12 cellular contexts compared by ENCODE assay signal in genomic region chr1:54253480-54253879, GRCh38. TPM values are rescaled to one million over a fixed set of nuclear protein-coding genes. Genes with fewer than 3 reads are reported as not detected.
DNase-seq lines count a peak whose midpoint lies in the region; ATAC-seq and TF ChIP-seq lines count a peak whose summit lies in the region.
"Had no signal": no experiment of that assay in that cellular context is flagged by ENCODE, and none has a peak within 500 bp of the region (broad histone marks: within the 10 kb centered on the region; RNA-seq: fewer than 3 reads in every experiment).

No MANE protein-coding gene starts in this region.

- H3K4me1 Mint-ChIP-seq in activated T-cell treated with anti-CD3 and anti-CD28 coated beads, Interleukin-2, amount 50 U/mL, for 72 hours (ENCODE audit: low read depth) = no peaks in the 10 kb centered on the region
- no peaks in the 10 kb centered on the region for H3K4me1 Mint-ChIP-seq in activated CD8-positive, alpha-beta T cell treated with anti-CD3 and anti-CD28 coated beads for 36 hours (ENCODE audit: low read depth)
- peaks cover 25% of the 10 kb centered on the region for H3K4me1 Mint-ChIP-seq in stimulated activated naive CD8-positive, alpha-beta T cell treated with anti-CD3 and anti-CD28 coated beads, Interleukin-15, amount 100 ng/mL, for 72 hours

- H3K27me3 ChIP-seq in H7 (ENCODE audit: control insufficient read depth, insufficient read depth, low read length) = no peaks in the 10 kb centered on the region
- H3K27me3 ChIP-seq: BE2C had no signal

- ATAC-seq in activated T-cell treated with anti-CD3 and anti-CD28 coated beads, Interleukin-2, amount 50 U/mL, for 72 hours (replicated peaks in 1 of 2) = peak; percentile 33 to 34
- ATAC-seq in activated CD8-positive, alpha-beta T cell treated with anti-CD3 and anti-CD28 coated beads for 36 hours = peak; percentile 42
- ATAC-seq in stimulated activated naive CD8-positive, alpha-beta T cell treated with anti-CD3 and anti-CD28 coated beads, Interleukin-15, amount 100 ng/mL, for 72 hours = peak; percentile 36
- ATAC-seq: effector memory CD8-positive, alpha-beta T cell had no signal

- H3K27me3 Mint-ChIP-seq in activated T-cell treated with anti-CD3 and anti-CD28 coated beads, Interleukin-2, amount 50 U/mL, for 72 hours (ENCODE audit: low read depth) = no peaks in the 10 kb centered on the region
- H3K27me3 Mint-ChIP-seq in activated CD8-positive, alpha-beta T cell treated with anti-CD3 and anti-CD28 coated beads for 36 hours = no peaks in the 10 kb centered on the region
- H3K27me3 Mint-ChIP-seq in stimulated activated naive CD8-positive, alpha-beta T cell treated with anti-CD3 and anti-CD28 coated beads, Interleukin-15, amount 100 ng/mL, for 72 hours = no peaks in the 10 kb centered on the region
- H3K27me3 Mint-ChIP-seq: effector memory CD8-positive, alpha-beta T cell had no signal

- intact Hi-C loops in activated CD8-positive, alpha-beta T cell treated with anti-CD3 and anti-CD28 coated beads for 36 hours (cut with micrococcal nuclease) = no loop called here

- no peaks in the 10 kb centered on the region; the same call in 1 of the 2 replicates for H3K36me3 ChIP-seq in H7 (replicated peaks; ENCODE audit: control insufficient read depth, insufficient read depth, low read length)
- H3K36me3 ChIP-seq: BE2C had no signal

- H3K4me3 ChIP-seq in foreskin fibroblast (ENCODE audit: low read depth in 1 of 2, low read length in 2 of 2) = no peak overlapping the region
- H3K4me3 ChIP-seq in H7 (ENCODE audit: insufficient read depth, low read depth, low read length) = no peak overlapping the region

- no peaks in the 10 kb centered on the region for H3K9me3 Mint-ChIP-seq in activated T-cell treated with anti-CD3 and anti-CD28 coated beads, Interleukin-2, amount 50 U/mL, for 72 hours
- H3K9me3 Mint-ChIP-seq in activated CD8-positive, alpha-beta T cell treated with anti-CD3 and anti-CD28 coated beads for 36 hours = no peaks in the 10 kb centered on the region
- no peaks in the 10 kb centered on the region for H3K9me3 Mint-ChIP-seq in stimulated activated naive CD8-positive, alpha-beta T cell treated with anti-CD3 and anti-CD28 coated beads, Interleukin-15, amount 100 ng/mL, for 72 hours
- H3K9me3 Mint-ChIP-seq: effector memory CD8-positive, alpha-beta T cell; neural crest cell had no signal

- no peak for TF ChIP-seq CTCF in activated CD8-positive, alpha-beta T cell treated with anti-CD3 and anti-CD28 coated beads for 36 hours (IDR thresholded peaks at IDR 0.05)
- TF ChIP-seq CTCF in foreskin fibroblast (IDR thresholded peaks at IDR 0.05; ENCODE audit: low read depth, low read length) = no peak

- no peak for DNase-seq in activated T-cell treated with anti-CD3 and anti-CD28 coated beads, Interleukin-2, amount 50 U/mL, for 72 hours
- DNase-seq in activated T-cell treated with anti-CD3 and anti-CD28 coated beads, Interleukin-2, amount 50 U/mL, for 1 hour = no peak
- no peak for DNase-seq in activated CD8-positive, alpha-beta T cell treated with anti-CD3 and anti-CD28 coated beads for 36 hours
- DNase-seq in foreskin fibroblast (peak; percentile 86 to 94), HuH-7 (ENCODE audit: low spot score) (no peak), H7 (no peak)
- no peak for DNase-seq in stimulated activated naive CD8-positive, alpha-beta T cell treated with anti-CD3 and anti-CD28 coated beads, Interleukin-15, amount 100 ng/mL, for 72 hours
- no peak for DNase-seq in activated CD4-positive, alpha-beta T cell treated with anti-CD3 and anti-CD28 coated beads for 1 hour
- DNase-seq: effector memory CD8-positive, alpha-beta T cell; NCI-H446 treated with DMSO at 0.1 percent for 48 hours had no signal

- no peaks in the 10 kb centered on the region for H3K36me3 Mint-ChIP-seq in activated T-cell treated with anti-CD3 and anti-CD28 coated beads, Interleukin-2, amount 50 U/mL, for 72 hours (ENCODE audit: insufficient read depth in 2 of 2)
- H3K36me3 Mint-ChIP-seq in activated CD8-positive, alpha-beta T cell treated with anti-CD3 and anti-CD28 coated beads for 36 hours (ENCODE audit: low read depth) = peaks cover 1% of the 10 kb centered on the region

- H3K4me3 Mint-ChIP-seq in activated T-cell treated with anti-CD3 and anti-CD28 coated beads, Interleukin-2, amount 50 U/mL, for 72 hours = no peak overlapping the region
- H3K4me3 Mint-ChIP-seq in activated CD8-positive, alpha-beta T cell treated with anti-CD3 and anti-CD28 coated beads for 36 hours = no peak overlapping the region
- no peak overlapping the region for H3K4me3 Mint-ChIP-seq in stimulated activated naive CD8-positive, alpha-beta T cell treated with anti-CD3 and anti-CD28 coated beads, Interleukin-15, amount 100 ng/mL, for 72 hours
- H3K4me3 Mint-ChIP-seq: effector memory CD8-positive, alpha-beta T cell; neural crest cell had no signal

- POLR2A ChIA-PET in activated CD8-positive, alpha-beta T cell treated with anti-CD3 and anti-CD28 coated beads for 36 hours (lab: Charles Lee) = interaction anchor here (1.6 kb wide), 1 partner anchor 54 kb away, joined by 5 read pairs; the partner anchor contains the start of genes CYB5RL and MRPL37

- H3K27ac Mint-ChIP-seq in activated T-cell treated with anti-CD3 and anti-CD28 coated beads, Interleukin-2, amount 50 U/mL, for 72 hours = no peak overlapping the region
- H3K27ac Mint-ChIP-seq in activated CD8-positive, alpha-beta T cell treated with anti-CD3 and anti-CD28 coated beads for 36 hours = no peak overlapping the region
- no peak overlapping the region for H3K27ac Mint-ChIP-seq in stimulated activated naive CD8-positive, alpha-beta T cell treated with anti-CD3 and anti-CD28 coated beads, Interleukin-15, amount 100 ng/mL, for 72 hours

- CTCF ChIA-PET in activated CD8-positive, alpha-beta T cell treated with anti-CD3 and anti-CD28 coated beads for 36 hours (lab: Charles Lee) = interaction anchor here (1.0 kb wide), 1 partner anchor 236 kb away, joined by 3 read pairs; no protein-coding TSS in a partner anchor

RNA-seq across cellular contexts. Expression of gene MRPL37, which starts 53.5 kb away (rescaled TPM):
- total RNA-seq in activated T-cell treated with anti-CD3 and anti-CD28 coated beads, Interleukin-2, amount 50 U/mL, for 72 hours = 100 to 1,000 TPM; 150 to 166 TPM
- 100 to 1,000 TPM; 194 to 198 TPM for total RNA-seq in activated CD8-positive, alpha-beta T cell treated with anti-CD3 and anti-CD28 coated beads for 36 hours
- 268 and 275 TPM in 2 replicates for total RNA-seq in H7 (2014; rRNA removed; shearing (Covaris generic))

RNA-seq across cellular contexts. Expression of gene CYB5RL, which starts 53.6 kb away (rescaled TPM):
- 10 to 100 TPM in 1 of 2 donors, 1 to 10 TPM in 1; 8.4 to 14.0 TPM for total RNA-seq in activated T-cell treated with anti-CD3 and anti-CD28 coated beads, Interleukin-2, amount 50 U/mL, for 72 hours
- total RNA-seq in activated CD8-positive, alpha-beta T cell treated with anti-CD3 and anti-CD28 coated beads for 36 hours = 10 to 100 TPM; 11.4 to 12.6 TPM
- total RNA-seq in H7 (2014; rRNA removed; shearing (Covaris generic)) = 13.3 and 14.3 TPM in 2 replicates

Comparison
In these comparisons a context has a peak if more than half of its experiments do, and no peak if none do; other contexts are left out.
1. DNase-seq: peak in foreskin fibroblast (2 of 2); none in activated T-cell treated with anti-CD3 and anti-CD28 coated beads, Interleukin-2, amount 50 U/mL, for 72 hours (0 of 2), activated T-cell treated with anti-CD3 and anti-CD28 coated beads, Interleukin-2, amount 50 U/mL, for 1 hour (single experiment), activated CD8-positive, alpha-beta T cell treated with anti-CD3 and anti-CD28 coated beads for 36 hours (single experiment), stimulated activated naive CD8-positive, alpha-beta T cell treated with anti-CD3 and anti-CD28 coated beads, Interleukin-15, amount 100 ng/mL, for 72 hours (0 of 2), activated CD4-positive, alpha-beta T cell treated with anti-CD3 and anti-CD28 coated beads for 1 hour (single experiment), HuH-7 (single experiment) and H7 (single experiment).
2. Peak in every context shown above with its lines, with median percentiles within 50 percentile points of each other: ATAC-seq.